8 cellular contexts compared by ENCODE assay signal in the genomic region with DNA sequence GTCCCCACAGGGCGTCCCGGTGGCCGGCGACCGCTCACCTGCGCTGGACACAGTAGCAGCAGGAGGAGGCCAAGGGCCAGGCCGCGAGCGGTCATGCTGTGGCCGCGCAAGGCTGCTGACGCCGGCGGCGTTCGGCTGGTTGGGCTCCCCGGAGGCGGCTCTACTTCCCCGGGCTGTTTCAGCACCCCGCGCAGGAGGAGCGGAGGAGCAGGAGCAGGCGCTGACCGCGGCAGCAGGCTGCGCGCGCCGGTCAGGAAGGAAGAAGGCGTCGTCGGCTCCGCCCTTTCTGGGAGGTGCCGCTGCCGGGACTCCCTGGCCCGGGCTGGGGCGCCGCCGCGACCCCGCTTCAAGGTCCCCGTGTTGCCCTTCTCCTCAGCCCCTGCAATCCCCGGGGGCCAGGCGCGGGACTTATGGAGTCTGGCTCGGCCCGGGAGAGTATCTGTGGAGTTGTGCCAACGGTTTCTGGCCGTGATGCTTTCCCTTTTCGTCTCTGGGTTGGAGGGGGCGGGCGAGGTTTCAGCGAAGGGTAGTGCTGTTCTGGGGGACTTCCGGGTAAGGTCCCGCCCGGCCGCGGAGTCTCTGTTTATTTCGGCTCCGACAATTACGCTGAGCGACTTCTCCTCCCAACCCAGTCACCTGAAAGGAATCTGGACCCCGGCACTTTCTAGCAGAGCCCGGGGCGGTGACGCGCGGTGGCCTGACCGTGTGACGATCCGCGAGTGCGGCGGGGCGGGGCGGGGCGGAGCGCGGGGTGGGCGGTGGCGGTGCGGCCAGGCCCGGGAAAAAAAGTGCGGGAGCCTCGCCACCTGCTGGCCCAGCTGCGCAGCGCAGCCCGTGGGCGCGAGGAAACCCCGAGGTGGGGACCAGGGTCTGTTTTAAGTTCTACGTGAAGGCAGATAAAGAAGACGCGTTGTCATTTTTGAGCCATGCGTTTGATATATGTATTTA. TPM values are rescaled to one million over a fixed set of nuclear protein-coding genes. Genes with fewer than 3 reads are reported as not detected.
DNase-seq lines count a peak whose midpoint lies in the region; ATAC-seq and TF ChIP-seq lines count a peak whose summit lies in the region.

Gene NPC1 (minus strand): TSS at position 258 of the 948 bp plus-strand sequence. CDS start 163 bp downstream, at position 95.

- no peaks in the 10 kb centered on the region for H3K27me3 Mint-ChIP-seq in activated T-cell treated with anti-CD3 and anti-CD28 coated beads, Interleukin-2, amount 50 U/mL, for 4 hours (ENCODE audit: low read depth)

- peak within 1 kb of the TSS; percentile 92 for H3K4me3 Mint-ChIP-seq in activated T-cell treated with anti-CD3 and anti-CD28 coated beads, Interleukin-2, amount 50 U/mL, for 4 hours

- DNase-seq in DMS79 (lab: John Stamatoyannopoulos, UW), result peak; percentile 80
- peak; percentile 80 for DNase-seq in Jurkat, Clone E6-1 (ENCODE audit: low read depth, low spot score)
- peak; percentile 90 for DNase-seq in activated T-cell treated with anti-CD3 and anti-CD28 coated beads, Interleukin-2, amount 50 U/mL, for 4 hours
- DNase-seq in myocyte (ENCODE audit: low read depth), result peak; percentile 95
- peak; percentile 84 to 87 for DNase-seq in stimulated activated CD8-positive, alpha-beta memory T cell treated with anti-CD3 and anti-CD28 coated beads, Interleukin-7, amount 100 ng/mL, for 48 hours (ENCODE audit: extremely low read depth in 1 of 2, low read depth in 1 of 2)

- H3K9me3 Mint-ChIP-seq in activated T-cell treated with anti-CD3 and anti-CD28 coated beads, Interleukin-2, amount 50 U/mL, for 4 hours, result no peaks in the 10 kb centered on the region

- H3K4me1 Mint-ChIP-seq in activated T-cell treated with anti-CD3 and anti-CD28 coated beads, Interleukin-2, amount 50 U/mL, for 4 hours (ENCODE audit: low read depth), result peaks cover 42% of the 10 kb centered on the region

- ATAC-seq in GM21619 (IDR thresholded peaks at IDR 0.05; ENCODE audit: unreplicated experiment) (peak; percentile 85), esophagus mucosa (peak; percentile 93)
- ATAC-seq in activated T-cell treated with anti-CD3 and anti-CD28 coated beads, Interleukin-2, amount 50 U/mL, for 4 hours, result peak; percentile 95

- peak within 1 kb of the TSS; percentile 90 for H3K4me3 ChIP-seq in Jurkat, Clone E6-1 (ENCODE audit: low read length)

- H3K36me3 Mint-ChIP-seq in activated T-cell treated with anti-CD3 and anti-CD28 coated beads, Interleukin-2, amount 50 U/mL, for 4 hours (ENCODE audit: insufficient read depth), result peaks cover 3% of the 10 kb centered on the region

TF ChIP-seq in PFSK-1, 5 proteins besides CTCF, POLR2A, EP300 and RAD21:
- TF ChIP-seq TAF1 (IDR thresholded peaks at IDR 0.05; ENCODE audit: borderline replicate concordance, insufficient read depth, low read length) (peak; percentile 79; the same call in 1 of the 2 replicates), FOXP2 (optimal IDR thresholded peaks at IDR 0.05; ENCODE audit: borderline replicate concordance, extremely low read depth, extremely low read length, insufficient read depth) (peak; percentile 47), SIN3A (IDR thresholded peaks at IDR 0.05; ENCODE audit: borderline replicate concordance, insufficient read depth, low read length) (no peak), POLR2AphosphoS5 (IDR thresholded peaks at IDR 0.05; ENCODE audit: low read depth, low read length) (peak; percentile 92)
- TF ChIP-seq, protein P1, sequence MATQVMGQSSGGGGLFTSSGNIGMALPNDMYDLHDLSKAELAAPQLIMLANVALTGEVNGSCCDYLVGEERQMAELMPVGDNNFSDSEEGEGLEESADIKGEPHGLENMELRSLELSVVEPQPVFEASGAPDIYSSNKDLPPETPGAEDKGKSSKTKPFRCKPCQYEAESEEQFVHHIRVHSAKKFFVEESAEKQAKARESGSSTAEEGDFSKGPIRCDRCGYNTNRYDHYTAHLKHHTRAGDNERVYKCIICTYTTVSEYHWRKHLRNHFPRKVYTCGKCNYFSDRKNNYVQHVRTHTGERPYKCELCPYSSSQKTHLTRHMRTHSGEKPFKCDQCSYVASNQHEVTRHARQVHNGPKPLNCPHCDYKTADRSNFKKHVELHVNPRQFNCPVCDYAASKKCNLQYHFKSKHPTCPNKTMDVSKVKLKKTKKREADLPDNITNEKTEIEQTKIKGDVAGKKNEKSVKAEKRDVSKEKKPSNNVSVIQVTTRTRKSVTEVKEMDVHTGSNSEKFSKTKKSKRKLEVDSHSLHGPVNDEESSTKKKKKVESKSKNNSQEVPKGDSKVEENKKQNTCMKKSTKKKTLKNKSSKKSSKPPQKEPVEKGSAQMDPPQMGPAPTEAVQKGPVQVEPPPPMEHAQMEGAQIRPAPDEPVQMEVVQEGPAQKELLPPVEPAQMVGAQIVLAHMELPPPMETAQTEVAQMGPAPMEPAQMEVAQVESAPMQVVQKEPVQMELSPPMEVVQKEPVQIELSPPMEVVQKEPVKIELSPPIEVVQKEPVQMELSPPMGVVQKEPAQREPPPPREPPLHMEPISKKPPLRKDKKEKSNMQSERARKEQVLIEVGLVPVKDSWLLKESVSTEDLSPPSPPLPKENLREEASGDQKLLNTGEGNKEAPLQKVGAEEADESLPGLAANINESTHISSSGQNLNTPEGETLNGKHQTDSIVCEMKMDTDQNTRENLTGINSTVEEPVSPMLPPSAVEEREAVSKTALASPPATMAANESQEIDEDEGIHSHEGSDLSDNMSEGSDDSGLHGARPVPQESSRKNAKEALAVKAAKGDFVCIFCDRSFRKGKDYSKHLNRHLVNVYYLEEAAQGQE (IDR thresholded peaks at IDR 0.05; ENCODE audit: insufficient read depth in 1 of 2, low read depth in 2 of 2, low read length in 2 of 2), result peak; percentile 60 to 75; a peak in 3 of 4 replicates

RNA-seq across cellular contexts. Expression of gene NPC1, which starts in this region (rescaled TPM):
- 17.5 TPM for polyA plus RNA-seq in Jurkat, Clone E6-1 (2012; ENCODE audit: insufficient read depth, insufficient read length)
- polyA plus RNA-seq in PFSK-1 (2012; ENCODE audit: insufficient read length, low read depth), result 36.6 TPM
- 10 to 100 TPM; 15.9 to 25.4 (median 19.0) TPM for total RNA-seq in activated T-cell treated with anti-CD3 and anti-CD28 coated beads, Interleukin-2, amount 50 U/mL, for 4 hours
- total RNA-seq in esophagus mucosa (38.1 TPM), myocyte (40.4 and 54.0 TPM in 2 replicates)
- 54.7 TPM for polyA plus RNA-seq in myocyte (2012)

Comparison
In these comparisons a context has a peak if more than half of its experiments do, and no peak if none do; other contexts are left out.
1. Peak in every context shown above with its lines: DNase-seq, ATAC-seq and H3K4me3 ChIP-seq.